In the genomic region with DNA sequence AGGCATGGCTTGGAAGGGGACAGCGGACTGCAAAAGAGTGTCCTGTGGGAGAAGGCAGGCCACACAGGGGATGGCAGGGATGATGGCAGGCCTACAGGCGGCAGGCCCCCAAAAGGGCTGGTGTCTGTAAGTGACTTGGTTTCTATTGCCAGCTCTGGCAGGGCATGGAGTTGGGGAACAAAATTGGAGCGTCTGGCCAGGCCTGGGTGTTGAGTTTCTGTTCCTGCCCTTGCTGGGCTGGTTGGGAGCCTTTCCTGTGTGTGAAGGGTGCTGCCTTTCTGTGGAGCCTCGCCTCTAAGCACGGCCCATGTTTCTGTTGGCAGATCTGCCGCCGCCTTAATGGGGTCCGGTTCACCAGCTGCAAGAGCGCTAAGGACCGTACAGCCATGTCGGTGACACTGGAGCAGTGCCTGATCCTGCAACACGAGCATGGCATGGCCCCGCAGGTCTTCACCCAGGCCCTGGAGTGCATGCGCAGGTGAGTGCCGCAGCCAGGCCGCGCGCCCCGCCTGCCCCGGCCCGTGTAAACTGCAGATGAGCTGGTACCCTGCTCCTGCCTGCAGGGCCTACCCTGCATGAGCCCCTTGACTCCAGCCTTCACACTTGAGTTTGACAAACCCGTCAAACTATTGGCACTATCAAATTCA, we compare ENCODE assay signal across 20 cellular contexts.
"Had no signal": no experiment of that assay in that cellular context is flagged by ENCODE, and none has a peak within 500 bp of the region (broad histone marks: within the 10 kb centered on the region; RNA-seq: fewer than 3 reads in every experiment).

No MANE protein-coding gene starts in this region.

- DNase-seq: activated CD4-positive, alpha-beta T cell treated with anti-CD3 and anti-CD28 coated beads for 1 hour; activated CD4-positive, alpha-beta T cell treated with anti-CD3 and anti-CD28 coated beads, Interleukin-2, amount 50 U/mL, for 48 hours; activated gamma-delta T cell treated with Interleukin-2 at 50 U/mL for 16 hours; activated T-cell treated with anti-CD3 and anti-CD28 coated beads, Interleukin-2, amount 50 U/mL, for 4 hours; body of pancreas; caudate nucleus; erythroblast; heart left ventricle; kidney glomerular epithelial cell; naive thymus-derived CD8-positive, alpha-beta T cell; occipital lobe; retina; stimulated activated CD4-positive, alpha-beta T cell treated with anti-CD3 and anti-CD28 coated beads, Interleukin-12 subunit alpha, Interleukin-12 subunit beta, amount 100 ng/mL, for 4 hours; stimulated activated CD4-positive, alpha-beta T cell treated with anti-CD3 and anti-CD28 coated beads, Interleukin-2, amount 100 ng/mL, for 24 hours; SW 1271; T-helper 2 cell; WERI-Rb-1 had no signal

- H3K9me3 ChIP-seq: body of pancreas, heart left ventricle, tibial nerve, vagina had no signal

- H3K4me3 ChIP-seq: body of pancreas, heart left ventricle, tibial nerve, vagina had no signal

- H3K27ac Mint-ChIP-seq: stimulated activated naive CD8-positive, alpha-beta T cell treated with anti-CD3 and anti-CD28 coated beads, Interleukin-15, Interleukin-2, amounts not matched to agents 100 ng/mL and 50 ng/mL, for 24 hours had no signal

- H3K9me3 Mint-ChIP-seq: activated T-cell treated with anti-CD3 and anti-CD28 coated beads, Interleukin-2, amount 50 U/mL, for 4 hours; naive thymus-derived CD8-positive, alpha-beta T cell; stimulated activated naive CD8-positive, alpha-beta T cell treated with anti-CD3 and anti-CD28 coated beads, Interleukin-15, Interleukin-2, amounts not matched to agents 100 ng/mL and 50 ng/mL, for 24 hours had no signal

- H3K27me3 Mint-ChIP-seq: naive thymus-derived CD8-positive, alpha-beta T cell; stimulated activated naive CD8-positive, alpha-beta T cell treated with anti-CD3 and anti-CD28 coated beads, Interleukin-15, Interleukin-2, amounts not matched to agents 100 ng/mL and 50 ng/mL, for 24 hours had no signal

- H3K27me3 ChIP-seq: body of pancreas, heart left ventricle, tibial nerve, vagina had no signal

- H3K4me3 Mint-ChIP-seq: activated T-cell treated with anti-CD3 and anti-CD28 coated beads, Interleukin-2, amount 50 U/mL, for 4 hours; naive thymus-derived CD8-positive, alpha-beta T cell; stimulated activated naive CD8-positive, alpha-beta T cell treated with anti-CD3 and anti-CD28 coated beads, Interleukin-15, Interleukin-2, amounts not matched to agents 100 ng/mL and 50 ng/mL, for 24 hours had no signal

- H3K4me1 ChIP-seq: body of pancreas, tibial nerve, vagina had no signal

- H3K27ac ChIP-seq: body of pancreas, heart left ventricle, tibial nerve, vagina, WERI-Rb-1 had no signal

- ATAC-seq: activated T-cell treated with anti-CD3 and anti-CD28 coated beads, Interleukin-2, amount 50 U/mL, for 4 hours; body of pancreas; naive thymus-derived CD8-positive, alpha-beta T cell had no signal
